In genomic region chr9:90921969-90922368, GRCh38 we compare ENCODE assay signal across 23 cellular contexts.
DNase-seq lines count a peak whose midpoint lies in the region; ATAC-seq and TF ChIP-seq lines count a peak whose summit lies in the region.
"Had no signal": no experiment of that assay in that cellular context is flagged by ENCODE, and none has a peak within 500 bp of the region (broad histone marks: within the 10 kb centered on the region; RNA-seq: fewer than 3 reads in every experiment).

No MANE protein-coding gene starts in this region.

- H3K27ac ChIP-seq in foreskin keratinocyte = peak overlapping the region; percentile 56
- H3K27ac ChIP-seq: SK-N-MC had no signal

- no peak for ATAC-seq in T-helper 17 cell
- ATAC-seq in foreskin keratinocyte = no peak
- no peak for ATAC-seq in HG02610 (IDR thresholded peaks at IDR 0.05; ENCODE audit: unreplicated experiment)
- ATAC-seq in HG03196 (IDR thresholded peaks at IDR 0.05; ENCODE audit: unreplicated experiment) = no peak
- ATAC-seq: GM12878, HCT116 had no signal

- CTCF ChIA-PET in activated naive CD4-positive, alpha-beta T cell treated with anti-CD3 and anti-CD28 coated beads, Interleukin-2, amount 10 ng/mL, durations not matched to agents 7 days and 5 days (lab: Charles Lee) = no interaction called here

- no peaks in the 10 kb centered on the region for H3K4me1 Mint-ChIP-seq in activated naive CD4-positive, alpha-beta T cell treated with anti-CD3 and anti-CD28 coated beads, Interleukin-2, amount 10 ng/mL, durations not matched to agents 7 days and 5 days
- H3K4me1 Mint-ChIP-seq in T-helper 17 cell = peaks cover 4% of the 10 kb centered on the region
- H3K4me1 Mint-ChIP-seq in immature natural killer cell = no peaks in the 10 kb centered on the region

- H3K4me1 ChIP-seq in foreskin keratinocyte = peaks cover 22% of the 10 kb centered on the region

- H3K9me3 Mint-ChIP-seq in activated naive CD4-positive, alpha-beta T cell treated with anti-CD3 and anti-CD28 coated beads, Interleukin-2, amount 10 ng/mL, durations not matched to agents 7 days and 5 days = no peaks in the 10 kb centered on the region
- H3K9me3 Mint-ChIP-seq in immature natural killer cell = no peaks in the 10 kb centered on the region

- no peak for DNase-seq in activated naive CD4-positive, alpha-beta T cell treated with anti-CD3 and anti-CD28 coated beads, Interleukin-2, amount 10 ng/mL, durations not matched to agents 7 days and 5 days
- no peak for DNase-seq in activated naive CD4-positive, alpha-beta T cell treated with anti-CD3 and anti-CD28 coated beads, Interleukin-2, amount 50 U/mL, for 16 hours
- DNase-seq in T-helper 17 cell (no peak), foreskin keratinocyte (no peak), immature natural killer cell (no peak), iPS-NIHi11 (ENCODE audit: low spot score) (no peak)
- DNase-seq: 8988T, ACHN, BE2C, Calu3, KBM-7, NCI-H1048, NCI-H1694, NCI-H2029 treated with DMSO at 0.1 percent for 48 hours, NCI-H446 treated with DMSO at 0.1 percent for 48 hours, NCI-H526, NCI-H82, SIG-M5 had no signal

- peak overlapping the region; percentile 7 for H3K27ac Mint-ChIP-seq in activated naive CD4-positive, alpha-beta T cell treated with anti-CD3 and anti-CD28 coated beads, Interleukin-2, amount 10 ng/mL, durations not matched to agents 7 days and 5 days
- H3K27ac Mint-ChIP-seq in T-helper 17 cell (peak overlapping the region; percentile 2), immature natural killer cell (no peak overlapping the region)

- H3K27me3 Mint-ChIP-seq in activated naive CD4-positive, alpha-beta T cell treated with anti-CD3 and anti-CD28 coated beads, Interleukin-2, amount 10 ng/mL, durations not matched to agents 7 days and 5 days = peaks cover 19% of the 10 kb centered on the region
- H3K27me3 Mint-ChIP-seq in T-helper 17 cell (peaks cover 49% of the 10 kb centered on the region), immature natural killer cell (ENCODE audit: low read depth in 3 of 3) (peaks cover 0 to 9% (median 0%) of the 10 kb centered on the region in 3 donors)

- no peak for TF ChIP-seq CTCF in foreskin keratinocyte (conservative IDR thresholded peaks at IDR 0.05)

- H3K36me3 Mint-ChIP-seq in activated naive CD4-positive, alpha-beta T cell treated with anti-CD3 and anti-CD28 coated beads, Interleukin-2, amount 10 ng/mL, durations not matched to agents 7 days and 5 days = no peaks in the 10 kb centered on the region
- peaks cover 9% of the 10 kb centered on the region for H3K36me3 Mint-ChIP-seq in T-helper 17 cell (ENCODE audit: low read depth)
- H3K36me3 Mint-ChIP-seq in immature natural killer cell = no peaks in the 10 kb centered on the region

- no peak overlapping the region for H3K4me3 Mint-ChIP-seq in activated naive CD4-positive, alpha-beta T cell treated with anti-CD3 and anti-CD28 coated beads, Interleukin-2, amount 10 ng/mL, durations not matched to agents 7 days and 5 days
- H3K4me3 Mint-ChIP-seq in T-helper 17 cell (no peak overlapping the region), immature natural killer cell (no peak overlapping the region)

- H3K27me3 ChIP-seq in foreskin keratinocyte = no peaks in the 10 kb centered on the region
- H3K27me3 ChIP-seq: BE2C had no signal

- no peaks in the 10 kb centered on the region for H3K9me3 ChIP-seq in T-helper 17 cell (ENCODE audit: control insufficient read depth, low read length, poor library complexity, severe bottlenecking)
- H3K9me3 ChIP-seq: BE2C had no signal

Comparison
In these comparisons a context has a peak if more than half of its experiments do, and no peak if none do; other contexts are left out.
1. H3K27ac Mint-ChIP-seq: peak in activated naive CD4-positive, alpha-beta T cell treated with anti-CD3 and anti-CD28 coated beads, Interleukin-2, amount 10 ng/mL, durations not matched to agents 7 days and 5 days (single experiment) and T-helper 17 cell (single experiment); none in immature natural killer cell (0 of 6).